In genomic region chr19:11530432-11530831, GRCh38 we compare ENCODE assay signal across 8 cellular contexts. TPM values are rescaled to one million over a fixed set of nuclear protein-coding genes. Genes with fewer than 3 reads are reported as not detected.
DNase-seq lines count a peak whose midpoint lies in the region; ATAC-seq and TF ChIP-seq lines count a peak whose summit lies in the region.

No MANE protein-coding gene starts in this region.

- H3K27me3 ChIP-seq in A673 (replicated peaks; ENCODE audit: insufficient read depth, low read depth, low read length, poor library complexity) (no peaks in the 10 kb centered on the region), H9 (ENCODE audit: insufficient read depth, low read length) (no peaks in the 10 kb centered on the region)

- H4K91ac ChIP-seq in H9 (ENCODE audit: insufficient read length, low read depth, low read length), result no peak overlapping the region

- H3K4me3 Mint-ChIP-seq in H9, result no peak overlapping the region
- no peak overlapping the region for H3K4me3 Mint-ChIP-seq in osteocyte (ENCODE audit: unreplicated experiment)
- H3K4me3 Mint-ChIP-seq in type B pancreatic cell, result no peak overlapping the region

- H4K5ac ChIP-seq in H9 (ENCODE audit: insufficient read length, low read depth, low read length), result no peak overlapping the region

- no peak overlapping the region for H3K4ac ChIP-seq in H9 (ENCODE audit: low read depth, low read length)

- H2BK15ac ChIP-seq in H9 (ENCODE audit: low read depth, low read length), result no peak overlapping the region

- H3K4me1 Mint-ChIP-seq in H9, result peaks cover 8 to 15% of the 10 kb centered on the region in 2 experiments
- H3K4me1 Mint-ChIP-seq in osteocyte (ENCODE audit: unreplicated experiment), result peaks cover 17% of the 10 kb centered on the region
- peaks cover 13% of the 10 kb centered on the region for H3K4me1 Mint-ChIP-seq in type B pancreatic cell (ENCODE audit: unreplicated experiment)

- H3K9ac ChIP-seq in H9 (ENCODE audit: extremely low read depth, insufficient read length, low read length), result no peak overlapping the region

- no peak overlapping the region for H2BK12ac ChIP-seq in H9 (ENCODE audit: insufficient read length, low read depth, low read length)

- H3K9me3 ChIP-seq in A673 (ENCODE audit: low read depth, low read length, poor library complexity, severe bottlenecking) (no peaks in the 10 kb centered on the region), H9 (ENCODE audit: control insufficient read depth, low read depth, low read length) (no peaks in the 10 kb centered on the region)

- WGBS in H9 (ENCODE audit: extremely low coverage, insufficient read length, low lambda C conversion rate), result no CpG with 5 or more reads among the region's 9 CpGs

- no peak for ATAC-seq in HG03045 (IDR thresholded peaks at IDR 0.05; ENCODE audit: unreplicated experiment)

- POLR2A ChIA-PET in A673 (lab: Charles Lee; ENCODE audit: low non-redundant PET), result interaction anchor here (0.7 to 0.8 kb wide), 2 partner anchors 11 to 15 kb away, joined by 3 read pairs; no protein-coding TSS in a partner anchor

- H3K36me3 ChIP-seq in A673 (ENCODE audit: insufficient read depth, low read length, poor library complexity, severe bottlenecking), result no peaks in the 10 kb centered on the region

- no peak overlapping the region for H2AFZ ChIP-seq in H9 (ENCODE audit: low read length)

- H4K8ac ChIP-seq in H9 (replicated peaks; ENCODE audit: insufficient read length, low read depth, low read length), result no peak overlapping the region

- no peak overlapping the region for H3K4me3 ChIP-seq in A673 (ENCODE audit: low read depth, low read length, poor library complexity, severe bottlenecking)

- H3K9me3 Mint-ChIP-seq in H9 (no peaks in the 10 kb centered on the region), osteocyte (ENCODE audit: unreplicated experiment) (no peaks in the 10 kb centered on the region), type B pancreatic cell (no peaks in the 10 kb centered on the region)

- no peaks in the 10 kb centered on the region for H3K79me1 ChIP-seq in H9 (ENCODE audit: insufficient read depth, low read depth, low read length, poor library complexity, severe bottlenecking)

- no peak overlapping the region for H2AK5ac ChIP-seq in H9 (ENCODE audit: insufficient read length, low read length)

- H3K27me3 Mint-ChIP-seq in H9 (ENCODE audit: low read depth) (peaks cover 20% of the 10 kb centered on the region), osteocyte (ENCODE audit: unreplicated experiment) (no peaks in the 10 kb centered on the region), type B pancreatic cell (no peaks in the 10 kb centered on the region)

- H3K27ac ChIP-seq in A673 (ENCODE audit: low read depth, low read length, poor library complexity, severe bottlenecking) (no peak overlapping the region), H9 (ENCODE audit: insufficient read length, low read depth, low read length) (no peak overlapping the region)

- no peak overlapping the region for H2BK20ac ChIP-seq in H9 (ENCODE audit: low read depth, low read length, poor library complexity, severe bottlenecking)

- H3K4me2 ChIP-seq in H9 (ENCODE audit: insufficient read depth, insufficient read length, low read length), result no peak overlapping the region

- peaks cover 6% of the 10 kb centered on the region for H3K4me1 ChIP-seq in A673 (ENCODE audit: insufficient read depth, low read length, poor library complexity, severe bottlenecking)
- no peaks in the 10 kb centered on the region; the same call in 1 of the 2 replicates for H3K4me1 ChIP-seq in H9 (ENCODE audit: insufficient read depth, low read length)

- H2BK120ac ChIP-seq in H9 (ENCODE audit: low read depth, low read length, poor library complexity, severe bottlenecking), result no peak overlapping the region

- H3K27ac Mint-ChIP-seq in H9, result no peak overlapping the region
- no peak overlapping the region for H3K27ac Mint-ChIP-seq in osteocyte (ENCODE audit: unreplicated experiment)
- H3K27ac Mint-ChIP-seq in type B pancreatic cell, result no peak overlapping the region

- no TSS peak for BruUV-seq in A673 (replicated peaks; lab: Mats Ljungman, UMichigan)

- H3K36me3 Mint-ChIP-seq in H9 (ENCODE audit: insufficient read depth in 1 of 3, low read depth in 3 of 3), result peaks cover 0 to 4% (median 0%) of the 10 kb centered on the region in 3 experiments; a peak in 1 of 7 replicates
- no peaks in the 10 kb centered on the region for H3K36me3 Mint-ChIP-seq in osteocyte (ENCODE audit: unreplicated experiment)
- H3K36me3 Mint-ChIP-seq in type B pancreatic cell, result no peaks in the 10 kb centered on the region

- peak; percentile 94 for DNase-seq in A673 (ENCODE audit: low spot score)
- DNase-seq in H9, result peak; percentile 96
- DNase-seq in NCI-H524 (lab: John Stamatoyannopoulos, UW), result peak; percentile 98 to 99
- DNase-seq in activated naive CD4-positive, alpha-beta T cell treated with Interleukin-2 at 50 U/mL for 16 hours, result peak; percentile 48
- DNase-seq in germinal center (ENCODE audit: low spot score), result peak; percentile 76
- DNase-seq in osteocyte (ENCODE audit: extremely low spot score, unreplicated experiment), result no peak
- no peak for DNase-seq in type B pancreatic cell (ENCODE audit: extremely low spot score, unreplicated experiment)

- no peaks in the 10 kb centered on the region for H4K20me1 ChIP-seq in H9 (ENCODE audit: control insufficient read depth, insufficient read depth, insufficient read length)

- H3K18ac ChIP-seq in H9 (ENCODE audit: insufficient read length, low read depth, low read length), result no peak overlapping the region

- H3K79me2 ChIP-seq in H9 (ENCODE audit: insufficient read depth, low read length), result no peaks in the 10 kb centered on the region

- no peak overlapping the region for H2BK5ac ChIP-seq in H9 (ENCODE audit: insufficient read length, low read length)

- no peak overlapping the region for H3T11ph ChIP-seq in H9 (ENCODE audit: low read length)

- TF ChIP-seq CTCF in A673 (conservative IDR thresholded peaks at IDR 0.05; ENCODE audit: low read depth, low read length), result peak; percentile 58
- peak; percentile 61 for TF ChIP-seq CTCF in H9 (conservative IDR thresholded peaks at IDR 0.05)
- peak; percentile 9 for TF ChIP-seq CTCF in osteocyte (IDR thresholded peaks at IDR 0.05)
- no peak for TF ChIP-seq CTCF in type B pancreatic cell (conservative IDR thresholded peaks at IDR 0.05)

- H3K23me2 ChIP-seq in H9 (ENCODE audit: insufficient read length, low read depth, low read length, poor library complexity, severe bottlenecking), result peaks cover 7% of the 10 kb centered on the region

- H3K14ac ChIP-seq in H9 (ENCODE audit: insufficient read depth, low read length), result no peak overlapping the region

- CTCF ChIA-PET in A673 (lab: Charles Lee), result interaction anchor here (0.7 kb wide), 1 partner anchor 15 kb away, joined by 4 read pairs; no protein-coding TSS in a partner anchor

- no peak overlapping the region for H3K23ac ChIP-seq in H9 (ENCODE audit: insufficient read length, low read depth, low read length)

- no peak overlapping the region for H3K56ac ChIP-seq in H9 (ENCODE audit: insufficient read length, low read depth, low read length)

- intact Hi-C loops in A673 (cut with micrococcal nuclease; ENCODE audit: unreplicated experiment), result no loop called here

RNA-seq across cellular contexts. Expression of gene ECSIT, which starts 1.5 kb away (rescaled TPM):
- total RNA-seq in A673 (2021), result 64.7 and 74.8 TPM in 2 replicates
- total RNA-seq in H9 (2021), result 40.0 and 42.4 TPM in 2 replicates
- total RNA-seq in osteocyte, result 28.9 and 30.0 TPM in 2 replicates
- 40.8 and 42.1 TPM in 2 replicates for total RNA-seq in type B pancreatic cell (ENCODE audit: low replicate concordance)

RNA-seq across cellular contexts. Expression of gene CNN1, which starts 8.2 kb away (rescaled TPM):
- 0.60 TPM in 1 of 2 replicates, not detected in the other for total RNA-seq in A673 (2021)
- 15.7 and 17.9 TPM in 2 replicates for total RNA-seq in H9 (2021)
- 8.1 and 9.9 TPM in 2 replicates for total RNA-seq in osteocyte
- 2.3 and 7.9 TPM in 2 replicates for total RNA-seq in type B pancreatic cell (ENCODE audit: low replicate concordance)

RNA-seq across cellular contexts. Expression of gene ZNF653, which starts 24.8 kb away (rescaled TPM):
- total RNA-seq in A673 (2021), result 15.9 and 16.4 TPM in 2 replicates
- 9.1 and 11.6 TPM in 2 replicates for total RNA-seq in H9 (2021)
- total RNA-seq in osteocyte, result 10.3 and 15.1 TPM in 2 replicates
- 11.5 and 13.4 TPM in 2 replicates for total RNA-seq in type B pancreatic cell (ENCODE audit: low replicate concordance)

RNA-seq across cellular contexts. Expression of gene ELOF1, which starts 28.6 kb away (rescaled TPM):
- total RNA-seq in A673 (2021), result 83.5 and 97.9 TPM in 2 replicates
- 84.9 and 88.6 TPM in 2 replicates for total RNA-seq in H9 (2021)
- total RNA-seq in osteocyte, result 49.2 and 49.9 TPM in 2 replicates
- 51.3 and 57.1 TPM in 2 replicates for total RNA-seq in type B pancreatic cell (ENCODE audit: low replicate concordance)

RNA-seq across cellular contexts. Expression of gene ACP5, which starts 47.0 kb away (rescaled TPM):
- total RNA-seq in A673 (2021), result not detected in 2 replicates
- total RNA-seq in H9 (2021), result 2.3 and 4.0 TPM in 2 replicates
- 1.3 and 1.6 TPM in 2 replicates for total RNA-seq in osteocyte
- total RNA-seq in type B pancreatic cell (ENCODE audit: low replicate concordance), result 3.2 and 6.0 TPM in 2 replicates

Comparison
In these comparisons a context has a peak if more than half of its experiments do, and no peak if none do; other contexts are left out.
1. DNase-seq: peak in A673 (single experiment), H9 (single experiment), NCI-H524 (2 of 2), activated naive CD4-positive, alpha-beta T cell treated with Interleukin-2 at 50 U/mL for 16 hours (single experiment) and germinal center (single experiment); none in osteocyte (single experiment) and type B pancreatic cell (single experiment).